20 cellular contexts compared by ENCODE assay signal in the genomic region with DNA sequence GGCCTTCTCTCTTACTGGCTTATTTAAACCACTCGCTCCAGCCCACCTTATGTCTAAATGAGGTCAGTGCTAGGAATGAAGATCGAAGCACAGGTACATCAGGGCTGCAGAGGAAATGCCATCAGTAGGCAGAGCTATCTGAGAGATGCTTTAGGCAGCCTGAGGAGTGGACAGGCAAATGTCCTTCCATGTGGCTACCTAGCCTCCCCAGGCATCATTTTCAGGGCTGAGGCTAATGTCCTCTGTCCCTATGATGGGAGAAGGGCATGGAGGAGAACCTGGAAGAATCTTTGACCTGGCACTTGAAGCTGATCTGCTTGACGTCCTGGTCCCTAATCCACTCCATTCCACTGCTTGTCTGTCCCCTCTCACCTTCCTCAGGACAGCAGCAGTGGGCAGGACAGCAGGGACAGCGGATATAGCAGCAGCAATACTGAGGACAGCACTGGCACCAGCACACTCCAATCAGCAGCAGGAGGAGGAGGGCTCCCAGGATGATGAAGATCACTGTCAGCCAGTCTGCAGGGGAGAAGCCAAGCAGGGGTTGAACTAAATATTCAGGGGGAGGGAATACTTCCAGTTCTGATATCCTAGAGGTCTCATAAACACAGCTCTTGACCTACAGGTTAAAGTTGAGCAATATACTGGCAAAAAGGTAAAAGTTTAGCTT. TPM values are rescaled to one million over a fixed set of nuclear protein-coding genes. Genes with fewer than 3 reads are reported as not detected.
A peak's percentile ranks its signal among the peaks of the same experiment; 100 is the strongest.
DNase-seq lines count a peak whose midpoint lies in the region; ATAC-seq and TF ChIP-seq lines count a peak whose summit lies in the region.
"Had no signal": no experiment of that assay in that cellular context is flagged by ENCODE, and none has a peak within 500 bp of the region (broad histone marks: within the 10 kb centered on the region; RNA-seq: fewer than 3 reads in every experiment).

No MANE protein-coding gene starts in this region.

- H3K27me3 ChIP-seq in H9 (ENCODE audit: insufficient read depth, low read length) = no peaks in the 10 kb centered on the region
- H3K27me3 ChIP-seq: MG63 had no signal

- peaks cover 0 to 1% (median 0%) of the 10 kb centered on the region in 3 experiments; a peak in 1 of 7 replicates for H3K36me3 Mint-ChIP-seq in H9 (ENCODE audit: insufficient read depth in 1 of 3, low read depth in 3 of 3)
- no peaks in the 10 kb centered on the region; the same call in 1 of the 2 replicates for H3K36me3 Mint-ChIP-seq in WTC11
- H3K36me3 Mint-ChIP-seq in endothelial cell (ENCODE audit: low read depth, unreplicated experiment) = peaks cover 5% of the 10 kb centered on the region
- H3K36me3 Mint-ChIP-seq: CD4-positive, CD25-positive, alpha-beta regulatory T cell; stimulated activated effector memory CD8-positive, alpha-beta T cell treated with anti-CD3 and anti-CD28 coated beads, Interleukin-12 subunit alpha, Interleukin-12 subunit beta, amount 100 ng/mL, for 72 hours had no signal

- no peak overlapping the region for H2BK15ac ChIP-seq in H9 (ENCODE audit: low read depth, low read length)

- CTCF ChIA-PET in WTC11 (lab: Charles Lee) = interaction anchor here (1.0 kb wide), 1 partner anchor 299 kb away, joined by 3 read pairs; no protein-coding TSS in a partner anchor

- no peak overlapping the region for H3K56ac ChIP-seq in H9 (ENCODE audit: insufficient read length, low read depth, low read length)

- WGBS in H9 (ENCODE audit: extremely low coverage, insufficient read length, low lambda C conversion rate) = no CpG with 5 or more reads among the region's 4 CpGs

- no peak overlapping the region for H2BK20ac ChIP-seq in H9 (ENCODE audit: low read depth, low read length, poor library complexity, severe bottlenecking)

- TF ChIP-seq CTCF in H9 (conservative IDR thresholded peaks at IDR 0.05) (no peak), WTC11 (IDR thresholded peaks at IDR 0.05) (no peak), endothelial cell (IDR thresholded peaks at IDR 0.05; ENCODE audit: unreplicated experiment) (no peak)

- H4K91ac ChIP-seq in H9 (ENCODE audit: insufficient read length, low read depth, low read length) = no peak overlapping the region

- H3K4me1 Mint-ChIP-seq in H9 (peaks cover 29 to 40% of the 10 kb centered on the region in 2 experiments), WTC11 (peaks cover 52% of the 10 kb centered on the region), endothelial cell (ENCODE audit: unreplicated experiment) (peaks cover 47% of the 10 kb centered on the region)
- H3K4me1 Mint-ChIP-seq: central memory CD8-positive, alpha-beta T cell had no signal

- H2BK12ac ChIP-seq in H9 (ENCODE audit: insufficient read length, low read depth, low read length) = no peak overlapping the region

- H2AFZ ChIP-seq in H9 (ENCODE audit: low read length) = no peak overlapping the region

- no peak overlapping the region for H2BK5ac ChIP-seq in H9 (ENCODE audit: insufficient read length, low read length)

- no peaks in the 10 kb centered on the region; a peak in 1 of 5 replicates for H3K9me3 Mint-ChIP-seq in H9
- no peaks in the 10 kb centered on the region for H3K9me3 Mint-ChIP-seq in WTC11
- no peaks in the 10 kb centered on the region for H3K9me3 Mint-ChIP-seq in endothelial cell (ENCODE audit: unreplicated experiment)
- H3K9me3 Mint-ChIP-seq: central memory CD8-positive, alpha-beta T cell; effector memory CD8-positive, alpha-beta T cell; stimulated activated effector memory CD8-positive, alpha-beta T cell treated with anti-CD3 and anti-CD28 coated beads, Interleukin-12 subunit alpha, Interleukin-12 subunit beta, amount 100 ng/mL, for 72 hours had no signal

- no peak overlapping the region for H3K18ac ChIP-seq in H9 (ENCODE audit: insufficient read length, low read depth, low read length)

- DNase-seq in AG08396 (ENCODE audit: low spot score) (peak; percentile 29), H9 (peak; percentile 78), WTC11 (ENCODE audit: low spot score) (no peak), iPS-NIHi7 (ENCODE audit: extremely low spot score) (peak; percentile 41), endothelial cell (ENCODE audit: low spot score) (no peak), NCI-H524 treated with DMSO at 0.1 percent for 48 hours (lab: John Stamatoyannopoulos, UW) (no peak), activated gamma-delta T cell treated with Interleukin-2 at 50 U/mL for 16 hours (no peak)
- DNase-seq: activated CD4-positive, alpha-beta T cell treated with anti-CD3 and anti-CD28 coated beads, Interleukin-2, amount 50 U/mL, for 1 hour; activated naive CD4-positive, alpha-beta T cell; CD4-positive, CD25-positive, alpha-beta regulatory T cell; DMS53; effector memory CD8-positive, alpha-beta T cell; hippocampal formation; MG63; NCI-H1694 treated with DMSO at 0.1 percent for 48 hours; RPMI8226; stimulated activated CD4-positive, alpha-beta T cell treated with anti-CD3 and anti-CD28 coated beads, Interleukin-12 subunit alpha, Interleukin-12 subunit beta, amount 100 ng/mL, for 4 hours had no signal

- H3K23me2 ChIP-seq in H9 (ENCODE audit: insufficient read length, low read depth, low read length, poor library complexity, severe bottlenecking) = no peaks in the 10 kb centered on the region

- H3K23ac ChIP-seq in H9 (ENCODE audit: insufficient read length, low read depth, low read length) = no peak overlapping the region

- no peaks in the 10 kb centered on the region for H3K79me2 ChIP-seq in H9 (ENCODE audit: insufficient read depth, low read length)

- peaks cover 12% of the 10 kb centered on the region for H3K4me1 ChIP-seq in H9 (ENCODE audit: insufficient read depth, low read length)

- no peak overlapping the region for H4K5ac ChIP-seq in H9 (ENCODE audit: insufficient read length, low read depth, low read length)

- no peak overlapping the region for H3K27ac ChIP-seq in H9 (ENCODE audit: insufficient read length, low read depth, low read length)

- H3T11ph ChIP-seq in H9 (ENCODE audit: low read length) = no peak overlapping the region

- H4K20me1 ChIP-seq in H9 (ENCODE audit: control insufficient read depth, insufficient read depth, insufficient read length) = no peaks in the 10 kb centered on the region

- H3K4me3 Mint-ChIP-seq in H9 (no peak overlapping the region), WTC11 (no peak overlapping the region), endothelial cell (ENCODE audit: unreplicated experiment) (no peak overlapping the region)
- H3K4me3 Mint-ChIP-seq: CD4-positive, CD25-positive, alpha-beta regulatory T cell; central memory CD8-positive, alpha-beta T cell; effector memory CD8-positive, alpha-beta T cell; stimulated activated effector memory CD8-positive, alpha-beta T cell treated with anti-CD3 and anti-CD28 coated beads, Interleukin-12 subunit alpha, Interleukin-12 subunit beta, amount 100 ng/mL, for 72 hours had no signal

- no peak overlapping the region for H3K14ac ChIP-seq in H9 (ENCODE audit: insufficient read depth, low read length)

- H3K27ac Mint-ChIP-seq in H9 (peak overlapping the region in 1 of 3 experiments; percentile 59; a peak in 2 of 7 replicates), WTC11 (no peak overlapping the region; the same call in 1 of the 2 replicates), endothelial cell (ENCODE audit: unreplicated experiment) (no peak overlapping the region)
- H3K27ac Mint-ChIP-seq: CD4-positive, CD25-positive, alpha-beta regulatory T cell; effector memory CD8-positive, alpha-beta T cell; stimulated activated effector memory CD8-positive, alpha-beta T cell treated with anti-CD3 and anti-CD28 coated beads, Interleukin-12 subunit alpha, Interleukin-12 subunit beta, amount 100 ng/mL, for 72 hours had no signal

- ATAC-seq in WTC11 (peak; percentile 86), GM21619 (IDR thresholded peaks at IDR 0.05; ENCODE audit: unreplicated experiment) (no peak)
- ATAC-seq: effector memory CD8-positive, alpha-beta T cell; stimulated activated effector memory CD8-positive, alpha-beta T cell treated with anti-CD3 and anti-CD28 coated beads, Interleukin-12 subunit alpha, Interleukin-12 subunit beta, amount 100 ng/mL, for 72 hours had no signal

- POLR2A ChIA-PET in WTC11 (lab: Charles Lee) = interaction anchor here (0.6 kb wide), 1 partner anchor 13 kb away, joined by 3 read pairs; no protein-coding TSS in a partner anchor

- no peak overlapping the region for H3K9ac ChIP-seq in H9 (ENCODE audit: extremely low read depth, insufficient read length, low read length)

- H2AK5ac ChIP-seq in H9 (ENCODE audit: insufficient read length, low read length) = no peak overlapping the region

- no peaks in the 10 kb centered on the region for H3K9me3 ChIP-seq in H9 (ENCODE audit: control insufficient read depth, low read depth, low read length)
- H3K9me3 ChIP-seq: MG63 had no signal

- H3K4ac ChIP-seq in H9 (ENCODE audit: low read depth, low read length) = no peak overlapping the region

- H2BK120ac ChIP-seq in H9 (ENCODE audit: low read depth, low read length, poor library complexity, severe bottlenecking) = no peak overlapping the region

- H3K79me1 ChIP-seq in H9 (ENCODE audit: insufficient read depth, low read depth, low read length, poor library complexity, severe bottlenecking) = no peaks in the 10 kb centered on the region

- H3K27me3 Mint-ChIP-seq in H9 (ENCODE audit: low read depth) (no peaks in the 10 kb centered on the region), WTC11 (ENCODE audit: low read depth) (no peaks in the 10 kb centered on the region), endothelial cell (ENCODE audit: unreplicated experiment) (peaks cover 7% of the 10 kb centered on the region)

- H3K4me2 ChIP-seq in H9 (ENCODE audit: insufficient read depth, insufficient read length, low read length) = no peak overlapping the region

- H4K8ac ChIP-seq in H9 (replicated peaks; ENCODE audit: insufficient read length, low read depth, low read length) = no peak overlapping the region

TF ChIP-seq in WTC11, 78 proteins besides CTCF, POLR2A, EP300 and RAD21 (continues in another document):
- TF ChIP-seq FOXP4 (CRISPR knock-in tag; IDR thresholded peaks at IDR 0.05) = no peak

RNA-seq across cellular contexts. Expression of gene ILDR1, which starts 21.0 kb away (rescaled TPM):
- total RNA-seq in H9 (2021) = 0.68 and 1.1 TPM in 2 replicates
- 2.3 to 3.4 TPM (median 2.8 TPM) in 3 replicates for total RNA-seq in WTC11 (2021)
- not detected for total RNA-seq in endothelial cell (ENCODE audit: unreplicated experiment)
- total RNA-seq: CD4-positive, CD25-positive, alpha-beta regulatory T cell had no signal

RNA-seq across cellular contexts. Expression of gene CD86, which starts 54.1 kb away (rescaled TPM):
- total RNA-seq in H9 (2021) (not detected in 2 replicates), WTC11 (2021) (0.25 to 0.61 TPM (median 0.30 TPM) in 3 replicates), endothelial cell (ENCODE audit: unreplicated experiment) (not detected)
- total RNA-seq: CD4-positive, CD25-positive, alpha-beta regulatory T cell had no signal

Comparison
In these comparisons a context has a peak if more than half of its experiments do, and no peak if none do; other contexts are left out.
1. DNase-seq: peak in AG08396 (single experiment), H9 (single experiment) and iPS-NIHi7 (single experiment); none in WTC11 (single experiment), endothelial cell (single experiment), NCI-H524 treated with DMSO at 0.1 percent for 48 hours (single experiment) and activated gamma-delta T cell treated with Interleukin-2 at 50 U/mL for 16 hours (single experiment).